1 cellular context compared by ENCODE assay signal in the genomic region with DNA sequence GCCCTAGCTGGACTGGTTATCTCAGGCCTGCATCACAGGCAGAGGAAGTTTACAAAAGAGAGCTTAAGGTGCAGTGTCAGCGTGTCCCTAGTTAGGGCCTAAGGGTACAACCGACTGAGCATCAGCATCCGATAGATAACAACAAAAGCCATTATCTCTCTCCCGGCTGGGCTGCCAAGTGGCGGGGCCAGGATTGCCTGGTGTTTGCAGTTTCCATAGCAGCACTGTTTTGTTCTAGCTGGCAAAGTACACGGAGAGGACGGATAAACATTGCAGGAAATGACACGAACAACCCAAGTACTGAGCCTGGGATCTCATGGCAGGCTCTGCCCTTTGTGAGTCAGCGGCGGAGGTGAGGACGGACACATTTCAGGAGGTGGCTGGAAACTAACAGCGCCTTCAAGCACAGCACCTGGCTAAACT.
TF ChIP-seq lines count a peak whose summit lies in the region.

No MANE protein-coding gene starts in this region.

TF ChIP-seq in K562, 482 proteins besides CTCF, POLR2A, EP300 and RAD21 (continued from another document and continues in another):
- no peak for TF ChIP-seq MITF (IDR thresholded peaks at IDR 0.05)
- peak; percentile 72; the same call in 1 of the 2 replicates for TF ChIP-seq CREB3L1 (IDR thresholded peaks at IDR 0.05; ENCODE audit: borderline replicate concordance, low read depth)
- TF ChIP-seq SAP30 (IDR thresholded peaks at IDR 0.05; ENCODE audit: borderline replicate concordance, insufficient read depth, low read depth, low read length, poor library complexity, severe bottlenecking) = no peak
- TF ChIP-seq SLC30A9 (CRISPR knock-in tag; IDR thresholded peaks at IDR 0.05) = no peak
- TF ChIP-seq LCOR (CRISPR knock-in tag; IDR thresholded peaks at IDR 0.05) = no peak
- TF ChIP-seq ZNF197 (CRISPR knock-in tag; IDR thresholded peaks at IDR 0.05; ENCODE audit: low read depth) = no peak
- no peak for TF ChIP-seq E2F3 (CRISPR knock-in tag; IDR thresholded peaks at IDR 0.05)
- TF ChIP-seq TARDBP (IDR thresholded peaks at IDR 0.05) = no peak
- no peak for TF ChIP-seq SIX5 (IDR thresholded peaks at IDR 0.05; ENCODE audit: borderline replicate concordance in 1 of 2, insufficient read depth in 1 of 2, low read depth in 1 of 2, low read length in 2 of 2)
- no peak for TF ChIP-seq RBM34 (IDR thresholded peaks at IDR 0.05; ENCODE audit: borderline replicate concordance, insufficient read depth, low read length)
- peak; percentile 95 for TF ChIP-seq SMARCA4 (IDR thresholded peaks at IDR 0.05)
- peak; percentile 77 for TF ChIP-seq MTA2 (IDR thresholded peaks at IDR 0.05; ENCODE audit: low read depth)
- no peak for TF ChIP-seq RBM25 (IDR thresholded peaks at IDR 0.05; ENCODE audit: low read depth, low read length, severe bottlenecking)
- TF ChIP-seq, protein P1, sequence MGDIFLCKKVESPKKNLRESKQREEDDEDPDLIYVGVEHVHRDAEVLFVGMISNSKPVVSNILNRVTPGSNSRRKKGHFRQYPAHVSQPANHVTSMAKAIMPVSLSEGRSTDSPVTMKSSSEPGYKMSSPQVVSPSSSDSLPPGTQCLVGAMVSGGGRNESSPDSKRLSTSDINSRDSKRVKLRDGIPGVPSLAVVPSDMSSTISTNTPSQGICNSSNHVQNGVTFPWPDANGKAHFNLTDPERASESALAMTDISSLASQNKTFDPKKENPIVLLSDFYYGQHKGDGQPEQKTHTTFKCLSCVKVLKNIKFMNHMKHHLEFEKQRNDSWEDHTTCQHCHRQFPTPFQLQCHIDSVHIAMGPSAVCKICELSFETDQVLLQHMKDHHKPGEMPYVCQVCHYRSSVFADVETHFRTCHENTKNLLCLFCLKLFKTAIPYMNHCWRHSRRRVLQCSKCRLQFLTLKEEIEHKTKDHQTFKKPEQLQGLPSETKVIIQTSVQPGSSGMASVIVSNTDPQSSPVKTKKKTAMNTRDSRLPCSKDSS (IDR thresholded peaks at IDR 0.05; ENCODE audit: low read depth, partially characterized antibody) = no peak
- TF ChIP-seq BRD4 (IDR thresholded peaks at IDR 0.05) = no peak
- TF ChIP-seq SMC3 (conservative IDR thresholded peaks at IDR 0.05; ENCODE audit: insufficient read depth, low read depth, low read length) = no peak
- no peak; the same call in 1 of the 2 replicates for TF ChIP-seq ARID3A (IDR thresholded peaks at IDR 0.05; ENCODE audit: borderline replicate concordance, low read depth, low read length)
- TF ChIP-seq, protein P2, sequence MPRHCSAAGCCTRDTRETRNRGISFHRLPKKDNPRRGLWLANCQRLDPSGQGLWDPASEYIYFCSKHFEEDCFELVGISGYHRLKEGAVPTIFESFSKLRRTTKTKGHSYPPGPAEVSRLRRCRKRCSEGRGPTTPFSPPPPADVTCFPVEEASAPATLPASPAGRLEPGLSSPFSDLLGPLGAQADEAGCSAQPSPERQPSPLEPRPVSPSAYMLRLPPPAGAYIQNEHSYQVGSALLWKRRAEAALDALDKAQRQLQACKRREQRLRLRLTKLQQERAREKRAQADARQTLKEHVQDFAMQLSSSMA (CRISPR knock-in tag; IDR thresholded peaks at IDR 0.05) = no peak
- peak; percentile 98 for TF ChIP-seq CBFA2T3 (IDR thresholded peaks at IDR 0.05)
- no peak for TF ChIP-seq TSC22D4 (tag; IDR thresholded peaks at IDR 0.05)
- TF ChIP-seq SP2 (IDR thresholded peaks at IDR 0.05; ENCODE audit: extremely low read depth, low read depth, low read length, poor library complexity, severe bottlenecking) = no peak
- no peak for TF ChIP-seq ZBTB34 (CRISPR knock-in tag; IDR thresholded peaks at IDR 0.05)
- peak; percentile 25 for TF ChIP-seq RBBP5 (IDR thresholded peaks at IDR 0.05; ENCODE audit: borderline replicate concordance, insufficient read depth, low read length, poor library complexity, severe bottlenecking)
- peak; percentile 89; the same call in 1 of the 2 replicates for TF ChIP-seq CC2D1A (IDR thresholded peaks at IDR 0.05)
- 0 out of 2 replicates have a peak, but pooled peaks have one; percentile 41 for TF ChIP-seq VEZF1 (CRISPR knock-in tag; IDR thresholded peaks at IDR 0.05)
- TF ChIP-seq, protein P3, sequence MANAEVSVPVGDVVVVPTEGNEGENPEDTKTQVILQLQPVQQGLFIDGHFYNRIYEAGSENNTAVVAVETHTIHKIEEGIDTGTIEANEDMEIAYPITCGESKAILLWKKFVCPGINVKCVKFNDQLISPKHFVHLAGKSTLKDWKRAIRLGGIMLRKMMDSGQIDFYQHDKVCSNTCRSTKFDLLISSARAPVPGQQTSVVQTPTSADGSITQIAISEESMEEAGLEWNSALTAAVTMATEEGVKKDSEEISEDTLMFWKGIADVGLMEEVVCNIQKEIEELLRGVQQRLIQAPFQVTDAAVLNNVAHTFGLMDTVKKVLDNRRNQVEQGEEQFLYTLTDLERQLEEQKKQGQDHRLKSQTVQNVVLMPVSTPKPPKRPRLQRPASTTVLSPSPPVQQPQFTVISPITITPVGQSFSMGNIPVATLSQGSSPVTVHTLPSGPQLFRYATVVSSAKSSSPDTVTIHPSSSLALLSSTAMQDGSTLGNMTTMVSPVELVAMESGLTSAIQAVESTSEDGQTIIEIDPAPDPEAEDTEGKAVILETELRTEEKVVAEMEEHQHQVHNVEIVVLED (CRISPR knock-in tag; IDR thresholded peaks at IDR 0.05) = no peak
- peak; percentile 94 for TF ChIP-seq FOXJ3 (CRISPR knock-in tag; IDR thresholded peaks at IDR 0.05)
- TF ChIP-seq ZNF184 (CRISPR knock-in tag; IDR thresholded peaks at IDR 0.05) = no peak
- TF ChIP-seq, protein P4, sequence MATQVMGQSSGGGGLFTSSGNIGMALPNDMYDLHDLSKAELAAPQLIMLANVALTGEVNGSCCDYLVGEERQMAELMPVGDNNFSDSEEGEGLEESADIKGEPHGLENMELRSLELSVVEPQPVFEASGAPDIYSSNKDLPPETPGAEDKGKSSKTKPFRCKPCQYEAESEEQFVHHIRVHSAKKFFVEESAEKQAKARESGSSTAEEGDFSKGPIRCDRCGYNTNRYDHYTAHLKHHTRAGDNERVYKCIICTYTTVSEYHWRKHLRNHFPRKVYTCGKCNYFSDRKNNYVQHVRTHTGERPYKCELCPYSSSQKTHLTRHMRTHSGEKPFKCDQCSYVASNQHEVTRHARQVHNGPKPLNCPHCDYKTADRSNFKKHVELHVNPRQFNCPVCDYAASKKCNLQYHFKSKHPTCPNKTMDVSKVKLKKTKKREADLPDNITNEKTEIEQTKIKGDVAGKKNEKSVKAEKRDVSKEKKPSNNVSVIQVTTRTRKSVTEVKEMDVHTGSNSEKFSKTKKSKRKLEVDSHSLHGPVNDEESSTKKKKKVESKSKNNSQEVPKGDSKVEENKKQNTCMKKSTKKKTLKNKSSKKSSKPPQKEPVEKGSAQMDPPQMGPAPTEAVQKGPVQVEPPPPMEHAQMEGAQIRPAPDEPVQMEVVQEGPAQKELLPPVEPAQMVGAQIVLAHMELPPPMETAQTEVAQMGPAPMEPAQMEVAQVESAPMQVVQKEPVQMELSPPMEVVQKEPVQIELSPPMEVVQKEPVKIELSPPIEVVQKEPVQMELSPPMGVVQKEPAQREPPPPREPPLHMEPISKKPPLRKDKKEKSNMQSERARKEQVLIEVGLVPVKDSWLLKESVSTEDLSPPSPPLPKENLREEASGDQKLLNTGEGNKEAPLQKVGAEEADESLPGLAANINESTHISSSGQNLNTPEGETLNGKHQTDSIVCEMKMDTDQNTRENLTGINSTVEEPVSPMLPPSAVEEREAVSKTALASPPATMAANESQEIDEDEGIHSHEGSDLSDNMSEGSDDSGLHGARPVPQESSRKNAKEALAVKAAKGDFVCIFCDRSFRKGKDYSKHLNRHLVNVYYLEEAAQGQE (CRISPR knock-in tag; IDR thresholded peaks at IDR 0.05; ENCODE audit: low read depth) = no peak
- TF ChIP-seq MIER1 (IDR thresholded peaks at IDR 0.05; ENCODE audit: low read depth) = no peak
- TF ChIP-seq ZNF511 (CRISPR knock-in tag; IDR thresholded peaks at IDR 0.05) = no peak
- TF ChIP-seq HDAC8 (tag; IDR thresholded peaks at IDR 0.05) = no peak
- TF ChIP-seq, protein P5, sequence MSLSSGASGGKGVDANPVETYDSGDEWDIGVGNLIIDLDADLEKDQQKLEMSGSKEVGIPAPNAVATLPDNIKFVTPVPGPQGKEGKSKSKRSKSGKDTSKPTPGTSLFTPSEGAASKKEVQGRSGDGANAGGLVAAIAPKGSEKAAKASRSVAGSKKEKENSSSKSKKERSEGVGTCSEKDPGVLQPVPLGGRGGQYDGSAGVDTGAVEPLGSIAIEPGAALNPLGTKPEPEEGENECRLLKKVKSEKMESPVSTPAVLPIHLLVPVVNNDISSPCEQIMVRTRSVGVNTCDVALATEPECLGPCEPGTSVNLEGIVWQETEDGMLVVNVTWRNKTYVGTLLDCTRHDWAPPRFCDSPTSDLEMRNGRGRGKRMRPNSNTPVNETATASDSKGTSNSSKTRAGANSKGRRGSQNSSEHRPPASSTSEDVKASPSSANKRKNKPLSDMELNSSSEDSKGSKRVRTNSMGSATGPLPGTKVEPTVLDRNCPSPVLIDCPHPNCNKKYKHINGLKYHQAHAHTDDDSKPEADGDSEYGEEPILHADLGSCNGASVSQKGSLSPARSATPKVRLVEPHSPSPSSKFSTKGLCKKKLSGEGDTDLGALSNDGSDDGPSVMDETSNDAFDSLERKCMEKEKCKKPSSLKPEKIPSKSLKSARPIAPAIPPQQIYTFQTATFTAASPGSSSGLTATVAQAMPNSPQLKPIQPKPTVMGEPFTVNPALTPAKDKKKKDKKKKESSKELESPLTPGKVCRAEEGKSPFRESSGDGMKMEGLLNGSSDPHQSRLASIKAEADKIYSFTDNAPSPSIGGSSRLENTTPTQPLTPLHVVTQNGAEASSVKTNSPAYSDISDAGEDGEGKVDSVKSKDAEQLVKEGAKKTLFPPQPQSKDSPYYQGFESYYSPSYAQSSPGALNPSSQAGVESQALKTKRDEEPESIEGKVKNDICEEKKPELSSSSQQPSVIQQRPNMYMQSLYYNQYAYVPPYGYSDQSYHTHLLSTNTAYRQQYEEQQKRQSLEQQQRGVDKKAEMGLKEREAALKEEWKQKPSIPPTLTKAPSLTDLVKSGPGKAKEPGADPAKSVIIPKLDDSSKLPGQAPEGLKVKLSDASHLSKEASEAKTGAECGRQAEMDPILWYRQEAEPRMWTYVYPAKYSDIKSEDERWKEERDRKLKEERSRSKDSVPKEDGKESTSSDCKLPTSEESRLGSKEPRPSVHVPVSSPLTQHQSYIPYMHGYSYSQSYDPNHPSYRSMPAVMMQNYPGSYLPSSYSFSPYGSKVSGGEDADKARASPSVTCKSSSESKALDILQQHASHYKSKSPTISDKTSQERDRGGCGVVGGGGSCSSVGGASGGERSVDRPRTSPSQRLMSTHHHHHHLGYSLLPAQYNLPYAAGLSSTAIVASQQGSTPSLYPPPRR (CRISPR knock-in tag; IDR thresholded peaks at IDR 0.05; ENCODE audit: borderline replicate concordance) = no peak
